ENCODE assay signal across 18 cellular contexts in the genomic region with DNA sequence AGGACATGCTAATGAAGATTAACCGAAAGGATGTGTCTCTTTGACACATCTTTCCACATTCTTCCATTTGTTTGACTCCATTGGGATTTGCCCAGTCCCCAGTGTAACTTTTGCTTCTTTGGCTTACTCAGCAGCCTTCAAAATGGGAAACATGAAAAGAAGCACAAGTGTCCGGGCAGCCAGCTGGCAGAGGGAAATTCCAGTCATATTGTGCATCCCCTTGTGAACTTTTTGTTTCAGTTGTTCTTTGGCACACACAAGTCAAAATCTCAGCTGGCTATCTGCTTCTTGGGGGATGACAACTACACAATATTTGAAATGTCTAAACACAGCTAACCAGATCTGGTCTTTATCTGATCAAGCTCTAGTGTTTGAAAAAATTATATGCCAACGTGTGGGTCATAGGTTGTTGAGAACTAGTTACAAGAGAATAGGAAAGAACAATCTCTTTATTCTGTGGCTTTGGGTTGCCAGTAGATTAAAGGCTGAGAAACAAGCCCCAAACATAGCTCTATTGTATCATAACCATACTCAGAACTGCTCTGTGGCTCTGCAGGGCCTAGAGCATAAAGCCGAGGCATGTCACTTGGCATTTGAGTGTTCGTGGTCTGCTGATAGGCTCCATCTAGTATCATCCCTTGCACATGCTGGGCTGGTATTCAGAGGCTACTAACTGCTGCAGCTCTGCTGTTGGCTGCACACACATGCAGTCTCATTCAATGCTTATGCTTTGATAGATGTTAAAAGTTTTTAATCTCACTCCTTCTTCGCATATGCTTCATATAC.
DNase-seq lines count a peak whose midpoint lies in the region; ATAC-seq and TF ChIP-seq lines count a peak whose summit lies in the region.
"Had no signal": no experiment of that assay in that cellular context is flagged by ENCODE, and none has a peak within 500 bp of the region (broad histone marks: within the 10 kb centered on the region; RNA-seq: fewer than 3 reads in every experiment).

No MANE protein-coding gene starts in this region.

- H3K4me1 Mint-ChIP-seq in nephron = peaks cover 14% of the 10 kb centered on the region
- H3K4me1 Mint-ChIP-seq: stimulated activated memory B cell treated with anti-CD40 and anti-IgM and Interleukin-4, amounts not matched to agents 10 μg/mL and 1 μg/mL and 100 μg/mL, for 72 hours had no signal

- in situ Hi-C loops in GM23248 (cut with MboI) = no loop called here

- ATAC-seq in GM18498 (IDR thresholded peaks at IDR 0.05; ENCODE audit: unreplicated experiment) (peak; percentile 72), GM21737 (IDR thresholded peaks at IDR 0.05; ENCODE audit: unreplicated experiment) (no peak)
- ATAC-seq: body of pancreas; stimulated activated memory B cell treated with anti-CD40 and anti-IgM and Interleukin-4, amounts not matched to agents 10 μg/mL and 1 μg/mL and 100 μg/mL, for 72 hours had no signal

- H3K9me2 ChIP-seq in GM23248 (ENCODE audit: insufficient read depth) = no peaks in the 10 kb centered on the region

- H3K4me3 ChIP-seq in GM23248 = no peak overlapping the region
- H3K4me3 ChIP-seq: body of pancreas, SJSA1 had no signal

- H3K4me2 ChIP-seq in GM23248 (ENCODE audit: unreplicated experiment) = no peak overlapping the region
- H3K4me2 ChIP-seq: KMS-11 had no signal

- 0 out of 2 replicates have a peak, but pooled peaks cover 5% of the 10 kb centered on the region for H3K4me1 ChIP-seq in GM23248 (ENCODE audit: insufficient read depth)
- H3K4me1 ChIP-seq: BE2C, body of pancreas, SJSA1 had no signal

- H3K36me3 ChIP-seq in GM23248 (ENCODE audit: low read depth) = no peaks in the 10 kb centered on the region
- H3K36me3 ChIP-seq: BE2C, SJSA1 had no signal

- H3K9me3 ChIP-seq in GM23248 (ENCODE audit: low read depth) = no peaks in the 10 kb centered on the region
- H3K9me3 ChIP-seq: BE2C, body of pancreas, SJSA1 had no signal

- H3K27me3 Mint-ChIP-seq in nephron (ENCODE audit: low read depth) = no peaks in the 10 kb centered on the region

- H3K27ac Mint-ChIP-seq in nephron = peak overlapping the region in 2 of 3 experiments; percentile 15 to 80
- H3K27ac Mint-ChIP-seq: stimulated activated memory B cell treated with anti-CD40 and anti-IgM and Interleukin-4, amounts not matched to agents 10 μg/mL and 1 μg/mL and 100 μg/mL, for 72 hours had no signal

- H3K36me3 Mint-ChIP-seq in nephron (ENCODE audit: low read depth) = no peaks in the 10 kb centered on the region
- H3K36me3 Mint-ChIP-seq: stimulated activated memory B cell treated with anti-CD40 and anti-IgM and Interleukin-4, amounts not matched to agents 10 μg/mL and 1 μg/mL and 100 μg/mL, for 72 hours had no signal

- TF ChIP-seq CTCF in nephron (IDR thresholded peaks at IDR 0.05; ENCODE audit: unreplicated experiment in 3 of 3) = no peak

- H3K79me2 ChIP-seq in GM23248 (ENCODE audit: insufficient read depth) = no peaks in the 10 kb centered on the region

- WGBS in GM23248 (ENCODE audit: low coverage in 1 of 2, low lambda C conversion rate in 2 of 2, missing lambda C conversion rate in 2 of 2), 2 experiments = 35 to 43% methylated on average over 6 of the region's 6 CpGs

- H3F3A ChIP-seq in GM23248 (ENCODE audit: insufficient read depth) = no peaks in the 10 kb centered on the region

- H3K4me3 Mint-ChIP-seq in nephron = no peak overlapping the region
- H3K4me3 Mint-ChIP-seq: stimulated activated memory B cell treated with anti-CD40 and anti-IgM and Interleukin-4, amounts not matched to agents 10 μg/mL and 1 μg/mL and 100 μg/mL, for 72 hours had no signal

- H3K27me3 ChIP-seq in GM23248 (replicated peaks; ENCODE audit: insufficient read depth) = no peaks in the 10 kb centered on the region
- H3K27me3 ChIP-seq: BE2C, body of pancreas, SJSA1 had no signal

- DNase-seq in GM23248 (peak; percentile 18), astrocyte of the hippocampus (ENCODE audit: low read depth, low spot score) (peak; percentile 20), NCI-H187 treated with DMSO at 0.1 percent for 48 hours (lab: John Stamatoyannopoulos, UW) (no peak), UCSD-AML1 (lab: John Stamatoyannopoulos, UW; ENCODE audit: unreplicated experiment) (no peak), cortex of kidney (lab: John Stamatoyannopoulos, UW) (no peak)
- DNase-seq: activated CD8-positive, alpha-beta memory T cell treated with anti-CD3 and anti-CD28 coated beads for 24 hours; activated gamma-delta T cell; BE2C; body of pancreas; effector memory CD4-positive, alpha-beta T cell; NCI-H2081; stimulated activated CD4-positive, alpha-beta T cell treated with anti-CD3 and anti-CD28 coated beads, Interleukin-4, amount 100 ng/mL, for 24 hours had no signal

- H3K9ac ChIP-seq in GM23248 = no peak overlapping the region
- H3K9ac ChIP-seq: KMS-11 had no signal

- no peak overlapping the region for H3K27ac ChIP-seq in GM23248
- H3K27ac ChIP-seq: body of pancreas, KMS-11, SJSA1 had no signal

- peak overlapping the region; percentile 40 for H2AFZ ChIP-seq in GM23248

- H4K20me1 ChIP-seq in GM23248 (ENCODE audit: insufficient read depth) = no peaks in the 10 kb centered on the region

- H3K9me3 Mint-ChIP-seq in nephron = peaks cover 2% of the 10 kb centered on the region
- H3K9me3 Mint-ChIP-seq: stimulated activated memory B cell treated with anti-CD40 and anti-IgM and Interleukin-4, amounts not matched to agents 10 μg/mL and 1 μg/mL and 100 μg/mL, for 72 hours had no signal

Comparison
In these comparisons a context has a peak if more than half of its experiments do, and no peak if none do; other contexts are left out.
1. DNase-seq: peak in GM23248 (single experiment) and astrocyte of the hippocampus (single experiment); none in NCI-H187 treated with DMSO at 0.1 percent for 48 hours (single experiment), UCSD-AML1 (single experiment) and cortex of kidney (single experiment).